8 cellular contexts compared by ENCODE assay signal in the genomic region with DNA sequence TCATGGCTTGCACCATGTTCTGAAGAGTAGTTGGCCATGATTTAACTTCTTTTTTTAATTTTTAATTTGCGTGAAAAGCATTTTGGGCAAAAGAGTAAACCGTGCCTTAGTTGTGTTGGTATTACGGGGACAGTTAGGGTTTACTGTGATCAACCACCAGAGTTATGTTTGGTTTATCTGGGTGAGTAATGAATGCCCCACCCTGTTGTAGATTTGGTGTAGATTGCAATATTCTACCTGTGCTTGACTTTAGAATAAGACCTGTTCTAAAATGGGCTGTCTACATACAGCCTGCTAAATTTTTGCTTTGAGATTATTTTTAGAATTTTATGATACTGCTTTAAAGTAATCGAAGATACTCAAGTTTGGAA. TPM values are rescaled to one million over a fixed set of nuclear protein-coding genes. Genes with fewer than 3 reads are reported as not detected.
DNase-seq lines count a peak whose midpoint lies in the region; ATAC-seq and TF ChIP-seq lines count a peak whose summit lies in the region.

No MANE protein-coding gene starts in this region.

- TF ChIP-seq POLR2A in uterus (IDR thresholded peaks at IDR 0.05) = no peak

- intact Hi-C loops in uterus (cut with DNase I; ENCODE audit: low total_unique reads) = no loop called here

- no peaks in the 10 kb centered on the region for H3K36me3 ChIP-seq in adipocyte (ENCODE audit: control insufficient read depth, insufficient read depth, low read length, severe bottlenecking)
- H3K36me3 ChIP-seq in liver (ENCODE audit: control insufficient read depth in 4 of 4, insufficient read depth in 3 of 4, low read depth in 1 of 4, low read length in 3 of 4) = no peaks in the 10 kb centered on the region
- no peaks in the 10 kb centered on the region for H3K36me3 ChIP-seq in uterus

- H3K4me3 ChIP-seq in HFF-Myc (replicated peaks; ENCODE audit: low read depth, low read length) (peak overlapping the region; percentile 93), adipocyte (ENCODE audit: low read length) (peak overlapping the region; percentile 99), liver (ENCODE audit: low read depth in 1 of 3, low read length in 3 of 3) (peak overlapping the region; percentile 58 to 78 (median 74)), uterus (peak overlapping the region; percentile 49 to 97)

- H3K9ac ChIP-seq in adipocyte (ENCODE audit: low read length) (peak overlapping the region; percentile 97), liver (ENCODE audit: low read depth in 1 of 2, low read length in 2 of 2) (peak overlapping the region; percentile 21 to 56)

- H3K27me3 ChIP-seq in adipocyte (replicated peaks; ENCODE audit: control insufficient read depth, insufficient read depth, low read length) (no peaks in the 10 kb centered on the region), liver (ENCODE audit: control insufficient read depth in 4 of 4, insufficient read depth in 4 of 4, low read length in 3 of 4) (no peaks in the 10 kb centered on the region), uterus (no peaks in the 10 kb centered on the region)

- peak overlapping the region; percentile 84 to 94 for H3K27ac ChIP-seq in liver (ENCODE audit: low read depth in 1 of 2, low read length in 2 of 2)
- peak overlapping the region; percentile 94 to 98 for H3K27ac ChIP-seq in uterus

- 10% methylated on average over 4 of the region's 4 CpGs for WGBS in liver

- H3K9me3 ChIP-seq in adipocyte (ENCODE audit: control insufficient read depth, low read length) (no peaks in the 10 kb centered on the region), liver (ENCODE audit: control insufficient read depth in 4 of 4, low read length in 3 of 4) (no peaks in the 10 kb centered on the region), uterus (no peaks in the 10 kb centered on the region)

- DNase-seq in A172 (ENCODE audit: low spot score) (peak; percentile 44), HFF-Myc (ENCODE audit: extremely low read depth, low read depth) (no peak), adipocyte (ENCODE audit: low read depth) (peak; percentile 28), uterus (no peak), NCI-H2107 treated with DMSO at 0.1 percent for 48 hours (lab: John Stamatoyannopoulos, UW; ENCODE audit: unreplicated experiment) (no peak), NCI-H748 treated with DMSO at 0.1 percent for 48 hours (lab: John Stamatoyannopoulos, UW) (no peak)

- TF ChIP-seq CTCF in HFF-Myc (IDR thresholded peaks at IDR 0.05; ENCODE audit: low read depth, low read length, missing control alignments) = no peak
- TF ChIP-seq CTCF in liver (IDR thresholded peaks at IDR 0.05; ENCODE audit: low read depth, low read length, missing input control) = no peak
- no peak for TF ChIP-seq CTCF in uterus (IDR thresholded peaks at IDR 0.05)

- ATAC-seq in HG03045 (IDR thresholded peaks at IDR 0.05; ENCODE audit: unreplicated experiment) = no peak

- peaks cover 21% of the 10 kb centered on the region for H3K4me1 ChIP-seq in adipocyte (ENCODE audit: control insufficient read depth, insufficient read depth, low read length)
- peaks cover 2 to 32% (median 13%) of the 10 kb centered on the region in 4 donors for H3K4me1 ChIP-seq in liver (ENCODE audit: control insufficient read depth in 4 of 4, insufficient read depth in 4 of 4, low read length in 3 of 4)
- peaks cover 0 to 7% of the 10 kb centered on the region in 2 donors for H3K4me1 ChIP-seq in uterus

- TF ChIP-seq RAD21 in liver (IDR thresholded peaks at IDR 0.05) = no peak

TF ChIP-seq in liver, 16 proteins besides CTCF, POLR2A, EP300 and RAD21:
- TF ChIP-seq YY1 (IDR thresholded peaks at IDR 0.05) = peak; percentile 8
- no peak for TF ChIP-seq HNF4G (IDR thresholded peaks at IDR 0.05)

RNA-seq across cellular contexts. Expression of gene USP25, which starts 1.4 kb away (rescaled TPM):
- 26.7 and 34.1 TPM in 2 replicates for total RNA-seq in A172 (2014; rRNA removed; shearing (Covaris generic))
- total RNA-seq in liver = 10 to 100 TPM; 24.5 to 26.7 TPM
- 1 to 10 TPM; 6.0 to 6.2 TPM for polyA plus RNA-seq in liver
- total RNA-seq in uterus = 10 to 100 TPM; 34.6 to 97.5 (median 63.5) TPM

Comparison
In these comparisons a context has a peak if more than half of its experiments do, and no peak if none do; other contexts are left out.
1. DNase-seq: peak in A172 (single experiment) and adipocyte (single experiment); none in HFF-Myc (single experiment), uterus (0 of 2), NCI-H2107 treated with DMSO at 0.1 percent for 48 hours (single experiment) and NCI-H748 treated with DMSO at 0.1 percent for 48 hours (single experiment).
2. Peak in every context shown above with its lines, with median percentiles within 50 percentile points of each other: H3K4me3 ChIP-seq.